ENCODE assay signal across 15 cellular contexts in genomic region chr5:58456486-58456885, GRCh38. TPM values are rescaled to one million over a fixed set of nuclear protein-coding genes. Genes with fewer than 3 reads are reported as not detected.
DNase-seq lines count a peak whose midpoint lies in the region; ATAC-seq, FAIRE-seq and TF ChIP-seq lines count a peak whose summit lies in the region.
"Had no signal": no experiment of that assay in that cellular context is flagged by ENCODE, and none has a peak within 500 bp of the region (broad histone marks: within the 10 kb centered on the region; RNA-seq: fewer than 3 reads in every experiment).

No MANE protein-coding gene starts in this region.

- DNase-seq in RCC 7860 (ENCODE audit: low spot score): peak; percentile 4
- DNase-seq in dorsolateral prefrontal cortex: no peak
- DNase-seq in mesenchymal stem cell: no peak
- no peak for DNase-seq in tibial nerve (ENCODE audit: low spot score in 2 of 2)
- DNase-seq in activated gamma-delta T cell (lab: John Stamatoyannopoulos, UW): no peak
- DNase-seq in NCI-H1105 (lab: John Stamatoyannopoulos, UW): no peak
- DNase-seq: activated CD4-positive, alpha-beta T cell treated with anti-CD3 and anti-CD28 coated beads, Interleukin-2, amount 50 U/mL, for 48 hours; activated effector memory CD4-positive, alpha-beta T cell treated with Interleukin-2 at 50 U/mL for 16 hours; Caco-2; colonic mucosa; NCI-H187; NK-92 treated with Interleukin-12 subunit alpha and Interleukin-12 subunit beta, amount 100 ng/mL, for 24 hours; stimulated activated CD4-positive, alpha-beta T cell treated with anti-CD3 and anti-CD28 coated beads, Interleukin-15, amount 100 ng/mL, for 24 hours; T-helper 1 cell had no signal

- no peak overlapping the region for H3K4ac ChIP-seq in mesenchymal stem cell (ENCODE audit: low read depth in 1 of 2, low read length in 2 of 2)

- no CpG with 5 or more reads among the region's 1 CpG for WGBS in mesenchymal stem cell
- 73 to 75% methylated on average over 1 of the region's 1 CpG for WGBS in tibial nerve, 2 donors

- TF ChIP-seq POLR2A in tibial nerve (IDR thresholded peaks at IDR 0.05): no peak

- intact Hi-C loops in dorsolateral prefrontal cortex (cut with DNase I): loop anchor here in 1 of 2 donors (5.0 kb wide), 1 partner anchor 299 kb away; no protein-coding TSS in a partner anchor

- H3K9ac ChIP-seq in mesenchymal stem cell (ENCODE audit: low read length): peak overlapping the region; percentile 92

- H2AK5ac ChIP-seq in mesenchymal stem cell (ENCODE audit: low read length, severe bottlenecking): no peak overlapping the region

- no peak overlapping the region for H4K91ac ChIP-seq in mesenchymal stem cell (ENCODE audit: low read length)

- H3K23ac ChIP-seq in mesenchymal stem cell (ENCODE audit: low read length in 2 of 2): no peak overlapping the region

- H3K14ac ChIP-seq in mesenchymal stem cell (ENCODE audit: low read length in 2 of 2): no peak overlapping the region

- H3K27ac ChIP-seq in dorsolateral prefrontal cortex (peak overlapping the region in 45 of 59 donors; percentile 2 to 98 (median 54)), mesenchymal stem cell (ENCODE audit: low read length, poor library complexity, severe bottlenecking) (peak overlapping the region; percentile 66), tibial nerve (peak overlapping the region in 2 of 4 donors; percentile 98)
- H3K27ac ChIP-seq: colonic mucosa had no signal

- H3K9me3 ChIP-seq in mesenchymal stem cell (ENCODE audit: control insufficient read depth, low read length): no peaks in the 10 kb centered on the region
- no peaks in the 10 kb centered on the region for H3K9me3 ChIP-seq in tibial nerve
- H3K9me3 ChIP-seq: Caco-2, colonic mucosa had no signal

- H3K36me3 ChIP-seq in mesenchymal stem cell (ENCODE audit: control insufficient read depth in 1 of 2, insufficient read depth in 2 of 2, low read depth in 1 of 2, low read length in 2 of 2) (peaks cover 9 to 57% of the 10 kb centered on the region in 2 experiments), tibial nerve (peaks cover 0 to 55% (median 7%) of the 10 kb centered on the region in 3 donors)
- H3K36me3 ChIP-seq: colonic mucosa had no signal

- TF ChIP-seq CTCF in dorsolateral prefrontal cortex (IDR thresholded peaks at IDR 0.05 in 54 of 56, conservative IDR thresholded peaks at IDR 0.05 in 2 of 56; ENCODE audit: low read depth in 1 of 56, partially characterized antibody in 56 of 56): no peak
- TF ChIP-seq CTCF in tibial nerve (IDR thresholded peaks at IDR 0.05): no peak

- ATAC-seq in HG03108 (IDR thresholded peaks at IDR 0.05; ENCODE audit: unreplicated experiment): no peak

- H2BK15ac ChIP-seq in mesenchymal stem cell (ENCODE audit: low read depth, poor library complexity, severe bottlenecking): no peak overlapping the region

- no peaks in the 10 kb centered on the region for H3K27me3 ChIP-seq in dorsolateral prefrontal cortex
- no peaks in the 10 kb centered on the region for H3K27me3 ChIP-seq in mesenchymal stem cell (ENCODE audit: control insufficient read depth in 1 of 2, insufficient read depth in 1 of 2, low read length in 2 of 2)
- no peaks in the 10 kb centered on the region for H3K27me3 ChIP-seq in tibial nerve
- H3K27me3 ChIP-seq: colonic mucosa had no signal

- no peak for TF ChIP-seq EP300 in tibial nerve (IDR thresholded peaks at IDR 0.05)

- H3K4me2 ChIP-seq in mesenchymal stem cell (ENCODE audit: low read length, poor library complexity, severe bottlenecking): peak overlapping the region; percentile 66

- H2BK120ac ChIP-seq in mesenchymal stem cell (ENCODE audit: low read depth, low read length): no peak overlapping the region

- H3K4me3 ChIP-seq in dorsolateral prefrontal cortex (peak overlapping the region in 58 of 59 donors; percentile 9 to 98 (median 86)), mesenchymal stem cell (ENCODE audit: insufficient read depth in 1 of 2, low read depth in 1 of 2, low read length in 2 of 2) (peak overlapping the region in 1 of 2 experiments; percentile 82), tibial nerve (peak overlapping the region in 3 of 4 donors; percentile 12 to 94 (median 85))
- H3K4me3 ChIP-seq: colonic mucosa had no signal

- H3K79me1 ChIP-seq in mesenchymal stem cell (replicated peaks; ENCODE audit: low read length, poor library complexity, severe bottlenecking): no peaks in the 10 kb centered on the region

- no peak overlapping the region for H3K18ac ChIP-seq in mesenchymal stem cell (ENCODE audit: low read depth in 1 of 2, low read length in 2 of 2)

- no peak overlapping the region for H2BK5ac ChIP-seq in mesenchymal stem cell (ENCODE audit: low read depth, low read length, poor library complexity, severe bottlenecking)

- no peak for FAIRE-seq in RCC 7860 (lab: Jason Lieb, UNC)

- H3K4me1 ChIP-seq in mesenchymal stem cell (ENCODE audit: control insufficient read depth, insufficient read depth, low read depth, low read length) (peaks cover 1% of the 10 kb centered on the region), tibial nerve (peaks cover 0 to 50% (median 13%) of the 10 kb centered on the region in 4 donors)
- H3K4me1 ChIP-seq: colonic mucosa had no signal

- H2AFZ ChIP-seq in mesenchymal stem cell (ENCODE audit: low read depth, low read length): no peak overlapping the region

- H4K8ac ChIP-seq in mesenchymal stem cell (ENCODE audit: low read length): no peak overlapping the region

- H2BK12ac ChIP-seq in mesenchymal stem cell (ENCODE audit: low read length in 2 of 2): no peak overlapping the region

RNA-seq across cellular contexts. Expression of gene PLK2, which starts 3.4 kb away (rescaled TPM):
- total RNA-seq in dorsolateral prefrontal cortex (100 to 1,000 TPM in 87 of 120 experiments, 10 to 100 TPM in 33; 28.8 to 210 (median 124) TPM), tibial nerve (100 to 1,000 TPM; 111 to 226 (median 163) TPM)
- 185 TPM for polyA plus RNA-seq in mesenchymal stem cell (2013, experiment 1 of 2)
- polyA plus RNA-seq in mesenchymal stem cell (2013, experiment 2 of 2): 180 TPM

RNA-seq across cellular contexts. Expression of gene GAPT, which starts 34.7 kb away (rescaled TPM):
- 1 to 10 TPM in 37 of 120 experiments, under 1 TPM in 56, not detected in 27; 0.13 to 3.9 (median 0.82) TPM for total RNA-seq in dorsolateral prefrontal cortex
- polyA plus RNA-seq in mesenchymal stem cell (2013, experiment 1 of 2): not detected
- polyA plus RNA-seq in mesenchymal stem cell (2013, experiment 2 of 2): not detected
- 1 to 10 TPM in 1 of 4 donors, not detected in 3; 2.1 TPM for total RNA-seq in tibial nerve
- total RNA-seq: Caco-2 had no signal
